In the genomic region with DNA sequence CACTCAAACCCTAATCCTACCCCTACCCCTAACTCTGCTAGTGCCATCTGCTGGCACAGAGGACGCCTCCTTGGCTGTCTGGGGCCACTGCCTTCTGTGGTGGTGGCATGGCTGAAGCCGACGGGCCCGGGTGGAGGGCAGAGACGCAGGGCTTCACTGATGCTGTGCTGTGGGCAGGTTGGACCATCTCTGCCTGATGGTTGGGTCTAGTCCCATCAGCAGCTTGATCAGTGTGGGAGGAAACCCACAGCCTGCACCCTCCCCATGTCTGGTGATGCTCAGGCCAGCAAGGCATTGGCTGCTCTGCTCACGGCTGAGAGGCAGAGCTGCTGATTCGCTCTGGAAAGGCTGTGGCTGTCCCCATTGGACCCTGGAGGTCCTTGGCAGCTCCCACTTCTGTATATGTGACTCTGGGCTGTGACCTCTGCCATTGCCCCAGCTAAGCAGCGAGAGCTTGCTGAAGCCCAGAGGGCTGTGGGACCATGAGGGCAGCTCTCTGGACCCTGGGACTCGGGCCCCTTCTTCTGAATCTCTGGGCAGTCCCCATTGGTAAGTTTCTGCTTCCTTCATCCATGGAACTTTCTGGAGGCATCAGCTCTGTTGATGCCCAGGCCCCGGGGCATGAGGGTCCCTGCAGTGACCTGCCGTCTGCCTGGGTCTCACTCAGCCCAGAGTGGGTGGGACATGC, we compare ENCODE assay signal across 14 cellular contexts. TPM values are rescaled to one million over a fixed set of nuclear protein-coding genes. Genes with fewer than 3 reads are reported as not detected.
DNase-seq lines count a peak whose midpoint lies in the region; ATAC-seq, FAIRE-seq and TF ChIP-seq lines count a peak whose summit lies in the region.
"Had no signal": no experiment of that assay in that cellular context is flagged by ENCODE, and none has a peak within 500 bp of the region (broad histone marks: within the 10 kb centered on the region; RNA-seq: fewer than 3 reads in every experiment).

TSS of gene SCART1 (plus strand) at position 430 of the 688 bp plus-strand sequence. CDS start at position 483, 53 bp downstream.

- no peak within 1 kb of the TSS for H3K4me3 ChIP-seq in CD4-positive, alpha-beta memory T cell (ENCODE audit: low read length in 2 of 2)
- no peak within 1 kb of the TSS for H3K4me3 ChIP-seq in thyroid gland (replicated peaks in 1 of 3)
- H3K4me3 ChIP-seq: gastroesophageal sphincter had no signal

- H3K36me3 ChIP-seq in CD4-positive, alpha-beta memory T cell (ENCODE audit: insufficient read depth, low read length): no peaks in the 10 kb centered on the region
- H3K36me3 ChIP-seq in thyroid gland: no peaks in the 10 kb centered on the region

- no peaks in the 10 kb centered on the region for H3K9me3 ChIP-seq in CD4-positive, alpha-beta memory T cell (ENCODE audit: control insufficient read depth in 1 of 2, low read length in 2 of 2)
- H3K9me3 ChIP-seq in T-helper 17 cell (ENCODE audit: control insufficient read depth, low read length, poor library complexity, severe bottlenecking) (no peaks in the 10 kb centered on the region), thyroid gland (no peaks in the 10 kb centered on the region)

- H3K36me3 Mint-ChIP-seq in CD4-positive, alpha-beta memory T cell: peaks cover under 1 to 8% of the 10 kb centered on the region in 2 donors
- H3K36me3 Mint-ChIP-seq in T-helper 17 cell (ENCODE audit: low read depth) (peaks cover 3% of the 10 kb centered on the region), natural killer cell (peaks cover 3% of the 10 kb centered on the region)

- peak within 1 kb of the TSS in 3 of 8 donors; percentile 3 to 61 (median 46) for H3K4me3 Mint-ChIP-seq in CD4-positive, alpha-beta memory T cell
- H3K4me3 Mint-ChIP-seq in T-helper 17 cell (peak within 1 kb of the TSS; percentile 80), natural killer cell (no peak within 1 kb of the TSS)
- H3K4me3 Mint-ChIP-seq: T-helper 1 cell treated with Interleukin-12 subunit alpha and Interleukin-12 subunit beta and Interleukin-4 antibody, amounts not matched to agents 30 μg/mL and 1 μg/mL, for 36 hours had no signal

- intact Hi-C loops in CD4-positive, alpha-beta memory T cell (cut with micrococcal nuclease): no loop called here
- intact Hi-C loops in natural killer cell (cut with micrococcal nuclease): no loop called here
- intact Hi-C loops in thyroid gland (cut with DNase I): no loop called here

- CTCF ChIA-PET in CD4-positive, alpha-beta memory T cell (lab: Charles Lee; ENCODE audit: partially characterized antibody): interaction anchor here (1.1 to 2.1 kb wide), 2 partner anchors 15 to 16 kb away, joined by 3 to 5 read pairs; no protein-coding TSS in a partner anchor

- H3K27me3 ChIP-seq in CD4-positive, alpha-beta memory T cell (ENCODE audit: insufficient read depth, low read length): no peaks in the 10 kb centered on the region
- no peaks in the 10 kb centered on the region for H3K27me3 ChIP-seq in thyroid gland
- H3K27me3 ChIP-seq: gastroesophageal sphincter had no signal

- TF ChIP-seq POLR2A in GM12892 (IDR thresholded peaks at IDR 0.05; ENCODE audit: low read depth, low read length) (no peak), thyroid gland (IDR thresholded peaks at IDR 0.05) (no peak)

- no peak for TF ChIP-seq CTCF in natural killer cell (IDR thresholded peaks at IDR 0.05)
- no peak for TF ChIP-seq CTCF in thyroid gland (IDR thresholded peaks at IDR 0.05)

- no peaks in the 10 kb centered on the region for H3K4me1 ChIP-seq in CD4-positive, alpha-beta memory T cell (ENCODE audit: insufficient read depth, low read length)
- no peaks in the 10 kb centered on the region for H3K4me1 ChIP-seq in thyroid gland
- H3K4me1 ChIP-seq: gastroesophageal sphincter had no signal

- H3K27ac Mint-ChIP-seq in CD4-positive, alpha-beta memory T cell: peak within 1 kb of the TSS in 3 of 7 donors; percentile 5 to 71 (median 13)
- H3K27ac Mint-ChIP-seq in T-helper 17 cell (peak within 1 kb of the TSS; percentile 78), natural killer cell (no peak within 1 kb of the TSS)
- H3K27ac Mint-ChIP-seq: T-helper 1 cell treated with Interleukin-12 subunit alpha and Interleukin-12 subunit beta and Interleukin-4 antibody, amounts not matched to agents 30 μg/mL and 1 μg/mL, for 36 hours had no signal

- no peak within 1 kb of the TSS for H3K27ac ChIP-seq in CD4-positive, alpha-beta memory T cell (ENCODE audit: low read depth, low read length)
- H3K27ac ChIP-seq in thyroid gland: no peak within 1 kb of the TSS
- H3K27ac ChIP-seq: epithelial cell of prostate, gastroesophageal sphincter had no signal

- peaks cover 0 to 7% (median 3%) of the 10 kb centered on the region in 4 donors for H3K4me1 Mint-ChIP-seq in CD4-positive, alpha-beta memory T cell
- H3K4me1 Mint-ChIP-seq in T-helper 17 cell (peaks cover 21% of the 10 kb centered on the region), natural killer cell (peaks cover 0 to 5% of the 10 kb centered on the region in 2 donors)

- FAIRE-seq in GM12892 (lab: Jason Lieb, UNC): peak; percentile 42
- FAIRE-seq: colon, H54 had no signal

- POLR2A ChIA-PET in CD4-positive, alpha-beta memory T cell (lab: Charles Lee; ENCODE audit: partially characterized antibody): interaction anchor here (2.1 kb wide), 1 partner anchor 12 kb away, joined by 6 read pairs; no protein-coding TSS in a partner anchor

- WGBS in thyroid gland, 2 donors: 78 to 92% methylated on average over 7 to 10 of the region's 11 CpGs

- H3K9me3 Mint-ChIP-seq in CD4-positive, alpha-beta memory T cell: peaks cover 0 to 13% (median 9%) of the 10 kb centered on the region in 8 donors
- H3K9me3 Mint-ChIP-seq in natural killer cell: peaks cover 0 to 3% of the 10 kb centered on the region in 2 donors

- DNase-seq in CD4-positive, alpha-beta memory T cell: peak; percentile 17 to 57 (median 30)
- no peak for DNase-seq in GM12892 (ENCODE audit: insufficient read length)
- DNase-seq in T-helper 17 cell: peak in 1 of 3 donors; percentile 37
- DNase-seq in natural killer cell: no peak
- no peak for DNase-seq in SW 1271 (lab: John Stamatoyannopoulos, UW)
- no peak for DNase-seq in thyroid gland
- no peak for DNase-seq in LoVo (ENCODE audit: low spot score)
- DNase-seq: DMS79, substantia nigra had no signal

- no peaks in the 10 kb centered on the region for H3K27me3 Mint-ChIP-seq in CD4-positive, alpha-beta memory T cell
- no peaks in the 10 kb centered on the region for H3K27me3 Mint-ChIP-seq in T-helper 17 cell
- peaks cover 0 to 2% of the 10 kb centered on the region in 2 donors for H3K27me3 Mint-ChIP-seq in natural killer cell (ENCODE audit: low read depth in 2 of 2)

- ATAC-seq in T-helper 17 cell: peak; percentile 96
- peak in 2 of 3 donors; percentile 41 to 53 for ATAC-seq in natural killer cell
- ATAC-seq: gastroesophageal sphincter had no signal

RNA-seq across cellular contexts. Expression of gene SCART1, which starts in this region (rescaled TPM):
- 10 to 100 TPM; 10.5 to 11.2 TPM for total RNA-seq in CD4-positive, alpha-beta memory T cell
- 1 to 10 TPM in 1 of 2 donors, under 1 TPM in 1; 0.49 to 1.2 TPM for polyA plus RNA-seq in CD4-positive, alpha-beta memory T cell
- polyA plus RNA-seq in GM12892 (2012; ENCODE audit: missing spikeins): 2.1 TPM
- 10 to 100 TPM; 20.6 to 38.6 TPM for total RNA-seq in T-helper 17 cell
- total RNA-seq in natural killer cell: 10 to 100 TPM in 1 of 3 donors, 1 to 10 TPM in 2; 8.6 to 13.8 (median 9.9) TPM
- 10 to 100 TPM in 1 of 4 donors, 1 to 10 TPM in 3; 2.6 to 12.6 (median 3.4) TPM for total RNA-seq in thyroid gland

Comparison
In these comparisons a context has a peak if more than half of its experiments do, and no peak if none do; other contexts are left out.
1. DNase-seq: peak in CD4-positive, alpha-beta memory T cell (5 of 5); none in GM12892 (single experiment), natural killer cell (single experiment), SW 1271 (0 of 2), thyroid gland (0 of 2) and LoVo (single experiment).